ENCODE assay signal across 2 cellular contexts in the genomic region with DNA sequence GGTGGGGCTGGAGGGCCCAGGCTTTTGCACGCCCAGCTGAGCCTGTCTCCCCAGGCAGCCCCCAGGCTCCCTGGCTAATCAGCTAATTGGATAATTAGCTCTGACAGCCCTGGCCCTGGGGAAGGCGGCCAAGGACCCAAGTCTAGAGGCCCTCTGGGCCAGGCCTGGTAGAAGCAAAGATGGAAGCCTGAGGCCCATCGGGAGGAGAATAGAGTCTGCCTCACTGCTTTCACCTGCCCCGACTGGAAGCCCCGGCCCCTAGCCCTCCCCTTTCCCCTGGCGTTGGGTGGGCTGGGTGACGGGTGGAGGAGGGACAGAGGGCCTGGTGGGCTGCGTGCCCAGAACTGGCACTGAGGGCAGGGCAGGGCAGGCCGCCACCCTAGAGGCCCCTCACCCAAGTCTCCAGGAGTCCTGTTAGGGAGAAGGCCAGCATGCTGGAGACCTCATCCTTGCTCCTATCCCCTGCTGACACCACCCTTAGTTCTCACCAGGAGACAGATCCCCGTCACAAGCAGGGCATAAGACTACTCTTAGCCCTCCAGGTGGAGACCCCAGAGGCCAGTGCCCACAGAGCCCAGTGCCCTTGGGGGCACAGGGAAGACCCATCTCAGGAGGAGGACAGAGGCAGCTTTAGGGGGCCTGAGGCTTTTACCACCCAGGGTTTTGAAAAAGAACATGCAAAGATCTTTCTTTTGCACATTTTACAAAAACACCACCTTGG.
TF ChIP-seq lines count a peak whose summit lies in the region.

No MANE protein-coding gene starts in this region.

TF ChIP-seq in SK-N-SH, 30 proteins besides CTCF, POLR2A, EP300 and RAD21:
- TF ChIP-seq, protein P1, sequence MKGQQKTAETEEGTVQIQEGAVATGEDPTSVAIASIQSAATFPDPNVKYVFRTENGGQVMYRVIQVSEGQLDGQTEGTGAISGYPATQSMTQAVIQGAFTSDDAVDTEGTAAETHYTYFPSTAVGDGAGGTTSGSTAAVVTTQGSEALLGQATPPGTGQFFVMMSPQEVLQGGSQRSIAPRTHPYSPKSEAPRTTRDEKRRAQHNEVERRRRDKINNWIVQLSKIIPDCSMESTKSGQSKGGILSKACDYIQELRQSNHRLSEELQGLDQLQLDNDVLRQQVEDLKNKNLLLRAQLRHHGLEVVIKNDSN (IDR thresholded peaks at IDR 0.05; ENCODE audit: borderline replicate concordance, low read depth) = no peak
- TF ChIP-seq SIN3A (IDR thresholded peaks at IDR 0.05; ENCODE audit: borderline replicate concordance, low read depth, low read length) = no peak

TF ChIP-seq in SK-N-SH treated with all-trans-retinoic acid at 6 μM for 48 hours, 23 proteins besides CTCF, POLR2A, EP300 and RAD21:
- no peak for TF ChIP-seq SNAI2 (CRISPR knock-in tag; IDR thresholded peaks at IDR 0.05)
- no peak for TF ChIP-seq OSR1 (CRISPR knock-in tag; IDR thresholded peaks at IDR 0.05)
- no peak for TF ChIP-seq ZNF70 (CRISPR knock-in tag; IDR thresholded peaks at IDR 0.05)
- no peak for TF ChIP-seq CSDC2 (CRISPR knock-in tag; IDR thresholded peaks at IDR 0.05)
- no peak for TF ChIP-seq TCF4 (CRISPR knock-in tag; IDR thresholded peaks at IDR 0.05; ENCODE audit: borderline replicate concordance)
- TF ChIP-seq BACH2 (CRISPR knock-in tag; IDR thresholded peaks at IDR 0.05; ENCODE audit: borderline replicate concordance) = no peak
- no peak for TF ChIP-seq ZFP30 (CRISPR knock-in tag; IDR thresholded peaks at IDR 0.05)
- TF ChIP-seq CSRNP3 (CRISPR knock-in tag; IDR thresholded peaks at IDR 0.05) = no peak
- no peak for TF ChIP-seq ZC3H10 (CRISPR knock-in tag; IDR thresholded peaks at IDR 0.05)
- no peak for TF ChIP-seq ISL1 (CRISPR knock-in tag; IDR thresholded peaks at IDR 0.05)
- TF ChIP-seq GLIS3 (CRISPR knock-in tag; IDR thresholded peaks at IDR 0.05) = no peak
